2 cellular contexts compared by ENCODE assay signal in genomic region chr15:52331490-52332240, GRCh38.
TF ChIP-seq lines count a peak whose summit lies in the region.

No MANE protein-coding gene starts in this region.

TF ChIP-seq in GM12878, 131 proteins besides CTCF, POLR2A, EP300 and RAD21 (continues in another document):
- TF ChIP-seq ESRRA (IDR thresholded peaks at IDR 0.05; ENCODE audit: low read length) (no peak), STAT3 (IDR thresholded peaks at IDR 0.05; ENCODE audit: low read depth, low read length) (peak; percentile 64; the same call in 1 of the 2 replicates), CREB1 (IDR thresholded peaks at IDR 0.05; ENCODE audit: low read depth) (no peak), ZNF207 (IDR thresholded peaks at IDR 0.05; ENCODE audit: borderline replicate concordance) (no peak), IRF4 (IDR thresholded peaks at IDR 0.05; ENCODE audit: low read depth, low read length) (0 out of 2 replicates have a peak, but pooled peaks have one; percentile 40), SMC3 (IDR thresholded peaks at IDR 0.05; ENCODE audit: borderline replicate concordance, low read length) (peak; percentile 99), ZNF592 (IDR thresholded peaks at IDR 0.05) (0 out of 2 replicates have a peak, but pooled peaks have one; percentile 34), FOXM1 (IDR thresholded peaks at IDR 0.05; ENCODE audit: low read depth, low read length) (peak; percentile 52; the same call in 1 of the 2 replicates), YY1 (IDR thresholded peaks at IDR 0.05; ENCODE audit: low read depth, low read length) (peak; percentile 42; the same call in 1 of the 2 replicates), HDGF (IDR thresholded peaks at IDR 0.05) (peak; percentile 65; the same call in 1 of the 2 replicates), SIX5 (IDR thresholded peaks at IDR 0.05; ENCODE audit: low read depth, low read length, severe bottlenecking) (peak; percentile 13), ZZZ3 (IDR thresholded peaks at IDR 0.05; ENCODE audit: control insufficient read depth, insufficient read length, low read depth) (no peak), RCOR1 (conservative IDR thresholded peaks at IDR 0.05; ENCODE audit: low read depth, low read length) (0 out of 2 replicates have a peak, but pooled peaks have one; percentile 49), SMARCA5 (IDR thresholded peaks at IDR 0.05) (peak; percentile 82; the same call in 1 of the 2 replicates), CREM (IDR thresholded peaks at IDR 0.05; ENCODE audit: low read depth) (0 out of 2 replicates have a peak, but pooled peaks have one; percentile 25), ASH2L (IDR thresholded peaks at IDR 0.05; ENCODE audit: borderline replicate concordance, low read depth) (no peak), STAT1 (conservative IDR thresholded peaks at IDR 0.05) (no peak)
- TF ChIP-seq, protein P1, sequence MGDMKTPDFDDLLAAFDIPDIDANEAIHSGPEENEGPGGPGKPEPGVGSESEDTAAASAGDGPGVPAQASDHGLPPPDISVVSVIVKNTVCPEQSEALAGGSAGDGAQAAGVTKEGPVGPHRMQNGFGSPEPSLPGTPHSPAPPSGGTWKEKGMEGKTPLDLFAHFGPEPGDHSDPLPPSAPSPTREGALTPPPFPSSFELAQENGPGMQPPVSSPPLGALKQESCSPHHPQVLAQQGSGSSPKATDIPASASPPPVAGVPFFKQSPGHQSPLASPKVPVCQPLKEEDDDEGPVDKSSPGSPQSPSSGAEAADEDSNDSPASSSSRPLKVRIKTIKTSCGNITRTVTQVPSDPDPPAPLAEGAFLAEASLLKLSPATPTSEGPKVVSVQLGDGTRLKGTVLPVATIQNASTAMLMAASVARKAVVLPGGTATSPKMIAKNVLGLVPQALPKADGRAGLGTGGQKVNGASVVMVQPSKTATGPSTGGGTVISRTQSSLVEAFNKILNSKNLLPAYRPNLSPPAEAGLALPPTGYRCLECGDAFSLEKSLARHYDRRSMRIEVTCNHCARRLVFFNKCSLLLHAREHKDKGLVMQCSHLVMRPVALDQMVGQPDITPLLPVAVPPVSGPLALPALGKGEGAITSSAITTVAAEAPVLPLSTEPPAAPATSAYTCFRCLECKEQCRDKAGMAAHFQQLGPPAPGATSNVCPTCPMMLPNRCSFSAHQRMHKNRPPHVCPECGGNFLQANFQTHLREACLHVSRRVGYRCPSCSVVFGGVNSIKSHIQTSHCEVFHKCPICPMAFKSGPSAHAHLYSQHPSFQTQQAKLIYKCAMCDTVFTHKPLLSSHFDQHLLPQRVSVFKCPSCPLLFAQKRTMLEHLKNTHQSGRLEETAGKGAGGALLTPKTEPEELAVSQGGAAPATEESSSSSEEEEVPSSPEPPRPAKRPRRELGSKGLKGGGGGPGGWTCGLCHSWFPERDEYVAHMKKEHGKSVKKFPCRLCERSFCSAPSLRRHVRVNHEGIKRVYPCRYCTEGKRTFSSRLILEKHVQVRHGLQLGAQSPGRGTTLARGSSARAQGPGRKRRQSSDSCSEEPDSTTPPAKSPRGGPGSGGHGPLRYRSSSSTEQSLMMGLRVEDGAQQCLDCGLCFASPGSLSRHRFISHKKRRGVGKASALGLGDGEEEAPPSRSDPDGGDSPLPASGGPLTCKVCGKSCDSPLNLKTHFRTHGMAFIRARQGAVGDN (IDR thresholded peaks at IDR 0.05) = no peak
- TF ChIP-seq, protein P2, sequence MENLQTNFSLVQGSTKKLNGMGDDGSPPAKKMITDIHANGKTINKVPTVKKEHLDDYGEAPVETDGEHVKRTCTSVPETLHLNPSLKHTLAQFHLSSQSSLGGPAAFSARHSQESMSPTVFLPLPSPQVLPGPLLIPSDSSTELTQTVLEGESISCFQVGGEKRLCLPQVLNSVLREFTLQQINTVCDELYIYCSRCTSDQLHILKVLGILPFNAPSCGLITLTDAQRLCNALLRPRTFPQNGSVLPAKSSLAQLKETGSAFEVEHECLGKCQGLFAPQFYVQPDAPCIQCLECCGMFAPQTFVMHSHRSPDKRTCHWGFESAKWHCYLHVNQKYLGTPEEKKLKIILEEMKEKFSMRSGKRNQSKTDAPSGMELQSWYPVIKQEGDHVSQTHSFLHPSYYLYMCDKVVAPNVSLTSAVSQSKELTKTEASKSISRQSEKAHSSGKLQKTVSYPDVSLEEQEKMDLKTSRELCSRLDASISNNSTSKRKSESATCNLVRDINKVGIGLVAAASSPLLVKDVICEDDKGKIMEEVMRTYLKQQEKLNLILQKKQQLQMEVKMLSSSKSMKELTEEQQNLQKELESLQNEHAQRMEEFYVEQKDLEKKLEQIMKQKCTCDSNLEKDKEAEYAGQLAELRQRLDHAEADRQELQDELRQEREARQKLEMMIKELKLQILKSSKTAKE (IDR thresholded peaks at IDR 0.05; ENCODE audit: low read depth, poor library complexity, severe bottlenecking) = no peak

TF ChIP-seq in HepG2, 621 proteins besides CTCF, POLR2A, EP300 and RAD21:
- TF ChIP-seq STAG1 (CRISPR knock-in tag; IDR thresholded peaks at IDR 0.05) = peak; percentile 73
- TF ChIP-seq SMC3 (IDR thresholded peaks at IDR 0.05; ENCODE audit: low read length) = peak; percentile 42; the same call in 1 of the 2 replicates
- TF ChIP-seq, protein P3, sequence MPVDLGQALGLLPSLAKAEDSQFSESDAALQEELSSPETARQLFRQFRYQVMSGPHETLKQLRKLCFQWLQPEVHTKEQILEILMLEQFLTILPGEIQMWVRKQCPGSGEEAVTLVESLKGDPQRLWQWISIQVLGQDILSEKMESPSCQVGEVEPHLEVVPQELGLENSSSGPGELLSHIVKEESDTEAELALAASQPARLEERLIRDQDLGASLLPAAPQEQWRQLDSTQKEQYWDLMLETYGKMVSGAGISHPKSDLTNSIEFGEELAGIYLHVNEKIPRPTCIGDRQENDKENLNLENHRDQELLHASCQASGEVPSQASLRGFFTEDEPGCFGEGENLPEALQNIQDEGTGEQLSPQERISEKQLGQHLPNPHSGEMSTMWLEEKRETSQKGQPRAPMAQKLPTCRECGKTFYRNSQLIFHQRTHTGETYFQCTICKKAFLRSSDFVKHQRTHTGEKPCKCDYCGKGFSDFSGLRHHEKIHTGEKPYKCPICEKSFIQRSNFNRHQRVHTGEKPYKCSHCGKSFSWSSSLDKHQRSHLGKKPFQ (CRISPR knock-in tag; IDR thresholded peaks at IDR 0.05; ENCODE audit: insufficient replicate concordance) = no peak
- no peak for TF ChIP-seq HIVEP1 (CRISPR knock-in tag; IDR thresholded peaks at IDR 0.05)
- no peak for TF ChIP-seq NR3C1 (CRISPR knock-in tag; IDR thresholded peaks at IDR 0.05)
- TF ChIP-seq TBX2 (CRISPR knock-in tag; IDR thresholded peaks at IDR 0.05; ENCODE audit: borderline replicate concordance) = no peak
- TF ChIP-seq SRSF1 (optimal IDR thresholded peaks at IDR 0.05; ENCODE audit: low read depth, low read length) = no peak
- TF ChIP-seq NBN (conservative IDR thresholded peaks at IDR 0.05) = no peak
- TF ChIP-seq MAFK (conservative IDR thresholded peaks at IDR 0.05 in 1 of 2, IDR thresholded peaks at IDR 0.05 in 1 of 2; ENCODE audit: low read length in 2 of 2) = peak in 1 of 2 experiments; percentile 35; a peak in 1 of 4 replicates
- TF ChIP-seq CERS6 (CRISPR knock-in tag; IDR thresholded peaks at IDR 0.05) = no peak
- no peak for TF ChIP-seq TARDBP (CRISPR knock-in tag; IDR thresholded peaks at IDR 0.05)
